14 cellular contexts compared by ENCODE assay signal in the genomic region with DNA sequence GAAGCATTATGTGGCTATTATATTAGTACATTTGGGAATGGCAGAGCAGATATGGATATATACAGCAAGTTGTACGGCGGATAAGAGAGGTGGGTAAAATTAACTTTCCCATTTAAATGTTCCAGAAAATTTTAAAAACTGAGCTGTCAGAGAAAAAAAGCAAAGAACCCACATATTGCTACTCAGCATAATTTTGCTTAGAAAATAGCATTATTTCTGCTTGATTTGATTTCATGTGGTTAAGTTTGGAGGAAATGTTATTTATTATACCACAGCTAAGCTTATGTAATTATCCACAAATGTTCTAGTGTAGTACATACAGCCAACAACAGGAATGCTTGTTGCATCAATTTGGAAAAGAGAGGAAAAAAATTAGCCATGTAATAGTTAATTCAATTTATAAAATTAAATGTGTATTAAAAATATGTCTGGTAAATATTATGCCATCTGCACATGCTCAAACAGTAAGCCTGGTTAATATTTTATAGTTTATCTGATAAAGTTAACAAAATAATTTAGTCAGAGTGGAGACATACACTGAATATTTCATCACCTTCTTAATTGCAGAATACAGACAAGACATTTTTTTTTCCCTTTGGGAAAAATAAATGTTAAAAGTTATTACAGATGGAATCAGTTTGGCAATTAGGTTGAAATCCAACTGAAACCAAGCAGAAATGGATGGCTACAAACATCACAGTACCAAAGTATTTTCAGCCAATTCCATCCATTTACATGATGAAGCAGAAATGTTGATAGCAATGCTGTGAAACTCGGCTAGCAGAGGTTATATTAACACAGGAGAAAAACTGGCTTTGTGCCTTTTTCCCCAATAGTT.
DNase-seq lines count a peak whose midpoint lies in the region; ATAC-seq and TF ChIP-seq lines count a peak whose summit lies in the region.
"Had no signal": no experiment of that assay in that cellular context is flagged by ENCODE, and none has a peak within 500 bp of the region (broad histone marks: within the 10 kb centered on the region; RNA-seq: fewer than 3 reads in every experiment).

No MANE protein-coding gene starts in this region.

- no peak for DNase-seq in SK-N-SH
- DNase-seq in SK-N-MC (ENCODE audit: low read depth, low spot score) = peak; percentile 91
- peak; percentile 5 for DNase-seq in fibroblast of peridontal ligament (ENCODE audit: extremely low read depth)
- no peak for DNase-seq in GM19238 (ENCODE audit: insufficient read length, low spot score)
- no peak for DNase-seq in NAMALWA (ENCODE audit: low spot score)
- DNase-seq in omental fat pad (ENCODE audit: low spot score) = no peak
- DNase-seq in HuH-7.5 (ENCODE audit: low spot score) = no peak
- DNase-seq: DMS 273 treated with DMSO at 0.1 percent for 48 hours, GDM1, Karpas-422, NCI-H1930, Right ventricle myocardium superior had no signal

- no peaks in the 10 kb centered on the region for H3K79me2 ChIP-seq in SK-N-SH (ENCODE audit: insufficient read depth)

- no peaks in the 10 kb centered on the region for H3K9me2 ChIP-seq in SK-N-SH

- H3F3A ChIP-seq in SK-N-SH (replicated peaks; ENCODE audit: insufficient read depth) = peaks cover 14% of the 10 kb centered on the region

- no peaks in the 10 kb centered on the region for H4K20me1 ChIP-seq in SK-N-SH (ENCODE audit: insufficient read depth)

- POLR2A ChIA-PET in SK-N-SH (lab: Yijun Ruan, JAX) = no interaction called here

- H3K9ac ChIP-seq in SK-N-SH (no peak overlapping the region), SK-N-MC (ENCODE audit: insufficient read length) (no peak overlapping the region)

- H3K4me3 ChIP-seq in SK-N-SH (ENCODE audit: low read depth in 2 of 2, low read length in 1 of 2) = no peak overlapping the region
- H3K4me3 ChIP-seq in SK-N-MC = peak overlapping the region; percentile 72

- no peak overlapping the region for H2AFZ ChIP-seq in SK-N-SH (ENCODE audit: low read depth)

- peak; percentile 22; the same call in 2 of the 3 replicates for ATAC-seq in SK-N-SH treated with all-trans-retinoic acid at 6 μM for 48 hours
- no peak for ATAC-seq in omental fat pad (ENCODE audit: low FRiP score)

- no peak for TF ChIP-seq EP300 in SK-N-SH (IDR thresholded peaks at IDR 0.05; ENCODE audit: borderline replicate concordance in 1 of 2, low read depth in 1 of 2, low read length in 1 of 2)

- no peak for TF ChIP-seq RAD21 in SK-N-SH (IDR thresholded peaks at IDR 0.05; ENCODE audit: low read length)

- H3K36me3 ChIP-seq in SK-N-SH (replicated peaks in 1 of 2; ENCODE audit: control insufficient read depth in 1 of 2, insufficient read depth in 2 of 2, low read length in 1 of 2) (no peaks in the 10 kb centered on the region), SK-N-MC (ENCODE audit: insufficient read depth, low read length) (no peaks in the 10 kb centered on the region)

- peaks cover 0 to 7% of the 10 kb centered on the region in 2 experiments; a peak in 3 of 4 replicates for H3K4me1 ChIP-seq in SK-N-SH (ENCODE audit: control insufficient read depth in 1 of 2, insufficient read depth in 2 of 2, low read depth in 1 of 2, low read length in 1 of 2)

- H3K4me2 ChIP-seq in SK-N-SH = no peak overlapping the region

- 59% methylated on average over 3 of the region's 3 CpGs for WGBS in SK-N-SH (ENCODE audit: low lambda C conversion rate)

- H3K27ac ChIP-seq in SK-N-SH (ENCODE audit: low read depth in 2 of 2, low read length in 1 of 2) (no peak overlapping the region), SK-N-MC (peak overlapping the region; percentile 91)
- H3K27ac ChIP-seq: C4-2B had no signal

- TF ChIP-seq CTCF in SK-N-SH (IDR thresholded peaks at IDR 0.05) (no peak), omental fat pad (IDR thresholded peaks at IDR 0.05) (no peak)

- H3K9me3 ChIP-seq in SK-N-SH = no peaks in the 10 kb centered on the region
- no peaks in the 10 kb centered on the region for H3K9me3 ChIP-seq in SK-N-MC (ENCODE audit: low read depth, low read length)

- H3K27me3 ChIP-seq in SK-N-SH (ENCODE audit: insufficient read depth) = no peaks in the 10 kb centered on the region

- CTCF ChIA-PET in SK-N-SH (lab: Yijun Ruan, JAX) = no interaction called here

TF ChIP-seq in SK-N-SH treated with all-trans-retinoic acid at 6 μM for 48 hours, 23 proteins besides CTCF, POLR2A, EP300 and RAD21:
- TF ChIP-seq ZNF565 (CRISPR knock-in tag; conservative IDR thresholded peaks at IDR 0.05; ENCODE audit: low read depth) = no peak
- peak; percentile 23; the same call in 1 of the 2 replicates for TF ChIP-seq ZC3H10 (CRISPR knock-in tag; IDR thresholded peaks at IDR 0.05)
- no peak for TF ChIP-seq RARB (CRISPR knock-in tag; IDR thresholded peaks at IDR 0.05)
- TF ChIP-seq, protein P1, sequence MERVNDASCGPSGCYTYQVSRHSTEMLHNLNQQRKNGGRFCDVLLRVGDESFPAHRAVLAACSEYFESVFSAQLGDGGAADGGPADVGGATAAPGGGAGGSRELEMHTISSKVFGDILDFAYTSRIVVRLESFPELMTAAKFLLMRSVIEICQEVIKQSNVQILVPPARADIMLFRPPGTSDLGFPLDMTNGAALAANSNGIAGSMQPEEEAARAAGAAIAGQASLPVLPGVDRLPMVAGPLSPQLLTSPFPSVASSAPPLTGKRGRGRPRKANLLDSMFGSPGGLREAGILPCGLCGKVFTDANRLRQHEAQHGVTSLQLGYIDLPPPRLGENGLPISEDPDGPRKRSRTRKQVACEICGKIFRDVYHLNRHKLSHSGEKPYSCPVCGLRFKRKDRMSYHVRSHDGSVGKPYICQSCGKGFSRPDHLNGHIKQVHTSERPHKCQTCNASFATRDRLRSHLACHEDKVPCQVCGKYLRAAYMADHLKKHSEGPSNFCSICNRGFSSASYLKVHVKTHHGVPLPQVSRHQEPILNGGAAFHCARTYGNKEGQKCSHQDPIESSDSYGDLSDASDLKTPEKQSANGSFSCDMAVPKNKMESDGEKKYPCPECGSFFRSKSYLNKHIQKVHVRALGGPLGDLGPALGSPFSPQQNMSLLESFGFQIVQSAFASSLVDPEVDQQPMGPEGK (CRISPR knock-in tag; IDR thresholded peaks at IDR 0.05; ENCODE audit: borderline replicate concordance) = no peak

TF ChIP-seq in SK-N-SH, 30 proteins besides CTCF, POLR2A, EP300 and RAD21:
- TF ChIP-seq JUND (IDR thresholded peaks at IDR 0.05) (no peak), SIN3A (IDR thresholded peaks at IDR 0.05; ENCODE audit: borderline replicate concordance, low read depth, low read length) (no peak), MEF2A (IDR thresholded peaks at IDR 0.05; ENCODE audit: borderline replicate concordance, low read depth) (no peak), NRF1 (IDR thresholded peaks at IDR 0.05; ENCODE audit: low read depth, low read length) (no peak), MXI1 (IDR thresholded peaks at IDR 0.05; ENCODE audit: low read depth, low read length) (no peak), POLR2AphosphoS5 (IDR thresholded peaks at IDR 0.05; ENCODE audit: low read depth, low read length) (no peak), TAF1 (IDR thresholded peaks at IDR 0.05; ENCODE audit: borderline replicate concordance, low read depth, low read length) (no peak), EZH2phosphoT487 (IDR thresholded peaks at IDR 0.05; ENCODE audit: borderline replicate concordance, low read depth) (no peak)
- TF ChIP-seq, protein P2, sequence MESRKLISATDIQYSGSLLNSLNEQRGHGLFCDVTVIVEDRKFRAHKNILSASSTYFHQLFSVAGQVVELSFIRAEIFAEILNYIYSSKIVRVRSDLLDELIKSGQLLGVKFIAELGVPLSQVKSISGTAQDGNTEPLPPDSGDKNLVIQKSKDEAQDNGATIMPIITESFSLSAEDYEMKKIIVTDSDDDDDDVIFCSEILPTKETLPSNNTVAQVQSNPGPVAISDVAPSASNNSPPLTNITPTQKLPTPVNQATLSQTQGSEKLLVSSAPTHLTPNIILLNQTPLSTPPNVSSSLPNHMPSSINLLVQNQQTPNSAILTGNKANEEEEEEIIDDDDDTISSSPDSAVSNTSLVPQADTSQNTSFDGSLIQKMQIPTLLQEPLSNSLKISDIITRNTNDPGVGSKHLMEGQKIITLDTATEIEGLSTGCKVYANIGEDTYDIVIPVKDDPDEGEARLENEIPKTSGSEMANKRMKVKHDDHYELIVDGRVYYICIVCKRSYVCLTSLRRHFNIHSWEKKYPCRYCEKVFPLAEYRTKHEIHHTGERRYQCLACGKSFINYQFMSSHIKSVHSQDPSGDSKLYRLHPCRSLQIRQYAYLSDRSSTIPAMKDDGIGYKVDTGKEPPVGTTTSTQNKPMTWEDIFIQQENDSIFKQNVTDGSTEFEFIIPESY (IDR thresholded peaks at IDR 0.05; ENCODE audit: borderline replicate concordance, low read depth) = no peak
- TF ChIP-seq, protein P3, sequence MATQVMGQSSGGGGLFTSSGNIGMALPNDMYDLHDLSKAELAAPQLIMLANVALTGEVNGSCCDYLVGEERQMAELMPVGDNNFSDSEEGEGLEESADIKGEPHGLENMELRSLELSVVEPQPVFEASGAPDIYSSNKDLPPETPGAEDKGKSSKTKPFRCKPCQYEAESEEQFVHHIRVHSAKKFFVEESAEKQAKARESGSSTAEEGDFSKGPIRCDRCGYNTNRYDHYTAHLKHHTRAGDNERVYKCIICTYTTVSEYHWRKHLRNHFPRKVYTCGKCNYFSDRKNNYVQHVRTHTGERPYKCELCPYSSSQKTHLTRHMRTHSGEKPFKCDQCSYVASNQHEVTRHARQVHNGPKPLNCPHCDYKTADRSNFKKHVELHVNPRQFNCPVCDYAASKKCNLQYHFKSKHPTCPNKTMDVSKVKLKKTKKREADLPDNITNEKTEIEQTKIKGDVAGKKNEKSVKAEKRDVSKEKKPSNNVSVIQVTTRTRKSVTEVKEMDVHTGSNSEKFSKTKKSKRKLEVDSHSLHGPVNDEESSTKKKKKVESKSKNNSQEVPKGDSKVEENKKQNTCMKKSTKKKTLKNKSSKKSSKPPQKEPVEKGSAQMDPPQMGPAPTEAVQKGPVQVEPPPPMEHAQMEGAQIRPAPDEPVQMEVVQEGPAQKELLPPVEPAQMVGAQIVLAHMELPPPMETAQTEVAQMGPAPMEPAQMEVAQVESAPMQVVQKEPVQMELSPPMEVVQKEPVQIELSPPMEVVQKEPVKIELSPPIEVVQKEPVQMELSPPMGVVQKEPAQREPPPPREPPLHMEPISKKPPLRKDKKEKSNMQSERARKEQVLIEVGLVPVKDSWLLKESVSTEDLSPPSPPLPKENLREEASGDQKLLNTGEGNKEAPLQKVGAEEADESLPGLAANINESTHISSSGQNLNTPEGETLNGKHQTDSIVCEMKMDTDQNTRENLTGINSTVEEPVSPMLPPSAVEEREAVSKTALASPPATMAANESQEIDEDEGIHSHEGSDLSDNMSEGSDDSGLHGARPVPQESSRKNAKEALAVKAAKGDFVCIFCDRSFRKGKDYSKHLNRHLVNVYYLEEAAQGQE (IDR thresholded peaks at IDR 0.05; ENCODE audit: low read depth, low read length) = no peak

Comparison
In these comparisons a context has a peak if more than half of its experiments do, and no peak if none do; other contexts are left out.
1. DNase-seq: peak in SK-N-MC (single experiment) and fibroblast of peridontal ligament (single experiment); none in SK-N-SH (single experiment), GM19238 (single experiment), NAMALWA (single experiment), omental fat pad (single experiment) and HuH-7.5 (single experiment).